ENCODE assay signal across 1 cellular context in genomic region chr4:120007171-120007894, GRCh38.
TF ChIP-seq lines count a peak whose summit lies in the region.

No MANE protein-coding gene starts in this region.

TF ChIP-seq in HEK293, 187 proteins besides CTCF, POLR2A, EP300 and RAD21 (continued from another document and continues in another):
- TF ChIP-seq, protein P1, sequence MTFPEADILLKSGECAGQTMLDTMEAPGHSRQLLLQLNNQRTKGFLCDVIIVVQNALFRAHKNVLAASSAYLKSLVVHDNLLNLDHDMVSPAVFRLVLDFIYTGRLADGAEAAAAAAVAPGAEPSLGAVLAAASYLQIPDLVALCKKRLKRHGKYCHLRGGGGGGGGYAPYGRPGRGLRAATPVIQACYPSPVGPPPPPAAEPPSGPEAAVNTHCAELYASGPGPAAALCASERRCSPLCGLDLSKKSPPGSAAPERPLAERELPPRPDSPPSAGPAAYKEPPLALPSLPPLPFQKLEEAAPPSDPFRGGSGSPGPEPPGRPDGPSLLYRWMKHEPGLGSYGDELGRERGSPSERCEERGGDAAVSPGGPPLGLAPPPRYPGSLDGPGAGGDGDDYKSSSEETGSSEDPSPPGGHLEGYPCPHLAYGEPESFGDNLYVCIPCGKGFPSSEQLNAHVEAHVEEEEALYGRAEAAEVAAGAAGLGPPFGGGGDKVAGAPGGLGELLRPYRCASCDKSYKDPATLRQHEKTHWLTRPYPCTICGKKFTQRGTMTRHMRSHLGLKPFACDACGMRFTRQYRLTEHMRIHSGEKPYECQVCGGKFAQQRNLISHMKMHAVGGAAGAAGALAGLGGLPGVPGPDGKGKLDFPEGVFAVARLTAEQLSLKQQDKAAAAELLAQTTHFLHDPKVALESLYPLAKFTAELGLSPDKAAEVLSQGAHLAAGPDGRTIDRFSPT (tag by site-specific recombination; IDR thresholded peaks at IDR 0.05) = peak; percentile 17; the same call in 1 of the 2 replicates
- TF ChIP-seq ZBTB21 (tag by site-specific recombination; IDR thresholded peaks at IDR 0.05) (peak; percentile 59; the same call in 1 of the 2 replicates), ZNF514 (tag by site-specific recombination; IDR thresholded peaks at IDR 0.05) (no peak), ZNF600 (tag by site-specific recombination; IDR thresholded peaks at IDR 0.05) (no peak), SCRT1 (tag by site-specific recombination; IDR thresholded peaks at IDR 0.05; ENCODE audit: borderline replicate concordance) (no peak), ZNF624 (tag by site-specific recombination; IDR thresholded peaks at IDR 0.05) (no peak), IKZF3 (tag by site-specific recombination; IDR thresholded peaks at IDR 0.05) (no peak), ZNF302 (tag by site-specific recombination; IDR thresholded peaks at IDR 0.05; ENCODE audit: low read depth) (no peak), ZNF394 (tag by site-specific recombination; IDR thresholded peaks at IDR 0.05; ENCODE audit: borderline replicate concordance) (peak; percentile 30; the same call in 1 of the 2 replicates), ZBTB8A (tag by site-specific recombination; IDR thresholded peaks at IDR 0.05) (no peak), ZNF677 (tag by site-specific recombination; IDR thresholded peaks at IDR 0.05) (no peak), ZNF843 (tag by site-specific recombination; IDR thresholded peaks at IDR 0.05) (peak; percentile 39; the same call in 1 of the 2 replicates), ZNF133 (tag by site-specific recombination; IDR thresholded peaks at IDR 0.05) (no peak), ZNF280C (tag by site-specific recombination; IDR thresholded peaks at IDR 0.05) (no peak), WT1 (tag by site-specific recombination; IDR thresholded peaks at IDR 0.05) (peak; percentile 72), ZNF37A (tag by site-specific recombination; IDR thresholded peaks at IDR 0.05) (no peak), ZNF112 (tag by site-specific recombination; IDR thresholded peaks at IDR 0.05) (no peak), TCF7L2 (IDR thresholded peaks at IDR 0.05; ENCODE audit: borderline replicate concordance, low read depth, low read length) (peak; percentile 52; the same call in 1 of the 2 replicates), KLF9 (tag by site-specific recombination; IDR thresholded peaks at IDR 0.05; ENCODE audit: low read depth) (no peak), MZF1 (tag by site-specific recombination; IDR thresholded peaks at IDR 0.05; ENCODE audit: borderline replicate concordance) (no peak), ZNF433 (tag by site-specific recombination; IDR thresholded peaks at IDR 0.05; ENCODE audit: low read depth) (no peak), ZNF768 (tag by site-specific recombination; IDR thresholded peaks at IDR 0.05) (no peak), ZNF23 (tag by site-specific recombination; IDR thresholded peaks at IDR 0.05; ENCODE audit: borderline replicate concordance) (no peak), SALL2 (tag by site-specific recombination; IDR thresholded peaks at IDR 0.05; ENCODE audit: borderline replicate concordance) (no peak), ZNF19 (tag by site-specific recombination; IDR thresholded peaks at IDR 0.05; ENCODE audit: low read depth) (no peak), ZNF561 (tag by site-specific recombination; IDR thresholded peaks at IDR 0.05; ENCODE audit: borderline replicate concordance) (no peak), ZXDB (tag by site-specific recombination; IDR thresholded peaks at IDR 0.05) (no peak), INSM2 (tag by site-specific recombination; IDR thresholded peaks at IDR 0.05) (0 out of 2 replicates have a peak, but pooled peaks have one; percentile 28), ZNF623 (tag by site-specific recombination; IDR thresholded peaks at IDR 0.05) (no peak), ZBTB49 (tag by site-specific recombination; IDR thresholded peaks at IDR 0.05; ENCODE audit: low read depth) (no peak), ZNF404 (tag by site-specific recombination; IDR thresholded peaks at IDR 0.05) (no peak), ZNF510 (tag by site-specific recombination; IDR thresholded peaks at IDR 0.05; ENCODE audit: insufficient replicate concordance) (no peak), ZNF48 (tag by site-specific recombination; IDR thresholded peaks at IDR 0.05) (no peak), PRDM2 (tag by site-specific recombination; IDR thresholded peaks at IDR 0.05; ENCODE audit: borderline replicate concordance) (no peak), ZNF791 (tag by site-specific recombination; IDR thresholded peaks at IDR 0.05) (no peak)
- TF ChIP-seq, protein P2, sequence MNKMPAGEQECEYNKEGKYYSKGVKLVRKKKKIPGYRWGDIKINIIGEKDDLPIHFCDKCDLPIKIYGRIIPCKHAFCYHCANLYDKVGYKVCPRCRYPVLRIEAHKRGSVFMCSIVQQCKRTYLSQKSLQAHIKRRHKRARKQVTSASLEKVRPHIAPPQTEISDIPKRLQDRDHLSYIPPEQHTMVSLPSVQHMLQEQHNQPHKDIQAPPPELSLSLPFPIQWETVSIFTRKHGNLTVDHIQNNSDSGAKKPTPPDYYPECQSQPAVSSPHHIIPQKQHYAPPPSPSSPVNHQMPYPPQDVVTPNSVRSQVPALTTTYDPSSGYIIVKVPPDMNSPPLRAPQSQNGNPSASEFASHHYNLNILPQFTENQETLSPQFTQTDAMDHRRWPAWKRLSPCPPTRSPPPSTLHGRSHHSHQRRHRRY (tag by site-specific recombination; IDR thresholded peaks at IDR 0.05) = no peak
- TF ChIP-seq, protein P3, sequence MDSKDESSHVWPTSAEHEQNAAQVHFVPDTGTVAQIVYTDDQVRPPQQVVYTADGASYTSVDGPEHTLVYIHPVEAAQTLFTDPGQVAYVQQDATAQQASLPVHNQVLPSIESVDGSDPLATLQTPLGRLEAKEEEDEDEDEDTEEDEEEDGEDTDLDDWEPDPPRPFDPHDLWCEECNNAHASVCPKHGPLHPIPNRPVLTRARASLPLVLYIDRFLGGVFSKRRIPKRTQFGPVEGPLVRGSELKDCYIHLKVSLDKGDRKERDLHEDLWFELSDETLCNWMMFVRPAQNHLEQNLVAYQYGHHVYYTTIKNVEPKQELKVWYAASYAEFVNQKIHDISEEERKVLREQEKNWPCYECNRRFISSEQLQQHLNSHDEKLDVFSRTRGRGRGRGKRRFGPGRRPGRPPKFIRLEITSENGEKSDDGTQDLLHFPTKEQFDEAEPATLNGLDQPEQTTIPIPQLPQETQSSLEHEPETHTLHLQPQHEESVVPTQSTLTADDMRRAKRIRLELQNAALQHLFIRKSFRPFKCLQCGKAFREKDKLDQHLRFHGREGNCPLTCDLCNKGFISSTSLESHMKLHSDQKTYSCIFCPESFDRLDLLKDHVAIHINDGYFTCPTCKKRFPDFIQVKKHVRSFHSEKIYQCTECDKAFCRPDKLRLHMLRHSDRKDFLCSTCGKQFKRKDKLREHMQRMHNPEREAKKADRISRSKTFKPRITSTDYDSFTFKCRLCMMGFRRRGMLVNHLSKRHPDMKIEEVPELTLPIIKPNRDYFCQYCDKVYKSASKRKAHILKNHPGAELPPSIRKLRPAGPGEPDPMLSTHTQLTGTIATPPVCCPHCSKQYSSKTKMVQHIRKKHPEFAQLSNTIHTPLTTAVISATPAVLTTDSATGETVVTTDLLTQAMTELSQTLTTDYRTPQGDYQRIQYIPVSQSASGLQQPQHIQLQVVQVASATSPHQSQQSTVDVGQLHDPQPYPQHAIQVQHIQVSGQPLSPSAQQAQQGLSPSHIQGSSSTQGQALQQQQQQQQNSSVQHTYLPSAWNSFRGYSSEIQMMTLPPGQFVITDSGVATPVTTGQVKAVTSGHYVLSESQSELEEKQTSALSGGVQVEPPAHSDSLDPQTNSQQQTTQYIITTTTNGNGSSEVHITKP (tag by site-specific recombination; IDR thresholded peaks at IDR 0.05) = 0 out of 2 replicates have a peak, but pooled peaks have one; percentile 13
- TF ChIP-seq, protein P4, sequence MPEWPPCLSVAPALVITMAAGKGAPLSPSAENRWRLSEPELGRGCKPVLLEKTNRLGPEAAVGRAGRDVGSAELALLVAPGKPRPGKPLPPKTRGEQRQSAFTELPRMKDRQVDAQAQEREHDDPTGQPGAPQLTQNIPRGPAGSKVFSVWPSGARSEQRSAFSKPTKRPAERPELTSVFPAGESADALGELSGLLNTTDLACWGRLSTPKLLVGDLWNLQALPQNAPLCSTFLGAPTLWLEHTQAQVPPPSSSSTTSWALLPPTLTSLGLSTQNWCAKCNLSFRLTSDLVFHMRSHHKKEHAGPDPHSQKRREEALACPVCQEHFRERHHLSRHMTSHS (tag by site-specific recombination; IDR thresholded peaks at IDR 0.05) = no peak
